In the genomic region with DNA sequence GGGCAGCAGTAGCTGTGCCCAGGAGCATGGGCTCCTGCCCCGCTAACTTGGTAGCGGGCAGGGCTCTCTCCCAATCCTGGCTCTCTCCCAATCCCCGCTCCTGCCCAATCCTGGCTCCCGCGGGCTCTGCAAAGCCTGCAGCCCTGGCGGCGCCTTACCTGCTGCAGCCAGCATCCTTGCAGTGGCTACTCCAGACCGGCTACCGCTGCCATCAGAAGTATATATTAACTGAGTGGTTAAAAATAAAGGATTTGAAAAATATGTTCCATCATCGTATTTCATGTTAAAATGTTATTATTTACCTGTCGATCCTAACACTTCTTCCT, we compare ENCODE assay signal across 18 cellular contexts.
"Had no signal": no experiment of that assay in that cellular context is flagged by ENCODE, and none has a peak within 500 bp of the region (broad histone marks: within the 10 kb centered on the region; RNA-seq: fewer than 3 reads in every experiment).

No MANE protein-coding gene starts in this region.

- H3K9me3 ChIP-seq: SK-N-SH had no signal

- DNase-seq: Karpas-422, KG1, MM.1S, NCI-H1092 treated with DMSO at 0.1 percent for 48 hours, NCI-H1436, NCI-H187, NCI-H2029, NCI-H2081 treated with DMSO at 0.1 percent for 48 hours, NCI-H2171, NCI-H446, NCI-H510A, NCI-H524 treated with DMSO at 0.1 percent for 48 hours, NCI-H69, NCI-H774, SHP77, SK-N-SH, SW 1271 had no signal

- H3K4me2 ChIP-seq: SK-N-SH had no signal

- H3K9ac ChIP-seq: SK-N-SH had no signal

- H3K27ac ChIP-seq: RWPE1 had no signal
